8 cellular contexts compared by ENCODE assay signal in the genomic region with DNA sequence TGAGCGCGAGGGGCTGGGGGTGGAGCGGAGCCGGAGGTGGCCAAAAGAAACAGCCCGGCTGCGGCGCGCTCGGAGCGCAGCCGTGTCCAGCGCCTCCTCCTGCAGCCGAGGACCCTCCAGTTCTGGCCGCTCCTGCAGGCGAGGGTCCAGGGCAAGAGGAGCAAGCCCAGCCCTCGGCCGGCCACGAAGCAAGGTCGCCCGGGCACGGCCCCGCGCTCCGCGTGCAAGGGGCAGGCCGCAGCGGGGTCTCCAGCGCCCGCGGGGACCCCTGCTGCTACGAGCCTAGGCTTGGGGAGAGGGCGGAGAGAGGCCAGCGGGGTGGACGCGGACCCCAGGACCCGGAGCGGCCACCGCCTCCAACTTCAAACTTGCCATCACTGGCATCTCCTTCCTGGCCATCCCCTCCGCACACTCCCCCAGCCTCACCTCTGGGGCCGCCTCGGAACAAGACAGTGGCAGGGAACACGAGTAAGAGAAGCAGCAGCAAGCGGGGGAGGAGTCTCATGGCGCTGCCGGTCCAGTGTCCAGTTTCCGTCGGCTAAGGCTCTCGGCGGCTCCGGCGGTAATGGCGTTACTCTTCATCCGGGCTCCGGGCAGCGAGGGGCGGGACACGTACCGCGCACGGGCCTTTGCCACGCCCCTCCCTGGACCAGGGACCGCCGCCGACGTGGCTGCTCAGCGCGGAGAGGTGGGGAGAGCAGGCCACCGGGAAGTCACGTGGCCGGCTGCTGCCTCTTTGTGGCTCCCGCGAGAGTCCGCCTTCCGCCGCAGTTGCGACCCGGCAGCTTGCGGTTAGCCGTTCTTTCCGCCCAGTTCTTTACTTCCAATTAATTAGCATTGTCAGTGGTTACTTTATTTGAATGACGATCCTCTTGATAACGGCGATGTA. TPM values are rescaled to one million over a fixed set of nuclear protein-coding genes. Genes with fewer than 3 reads are reported as not detected.
DNase-seq lines count a peak whose midpoint lies in the region; ATAC-seq lines count a peak whose summit lies in the region.

A gene (minus strand): TSS at position 584 of the 889 bp plus-strand sequence. CDS start 79 bp downstream, at position 505.

- peak within 1 kb of the TSS in 1 of 2 experiments; percentile 12 for H2BK12ac ChIP-seq in mesenchymal stem cell (ENCODE audit: low read length in 2 of 2)

- H3K4me1 Mint-ChIP-seq in activated CD8-positive, alpha-beta memory T cell treated with anti-CD3 and anti-CD28 coated beads, Interleukin-2, amount 10 ng/mL, durations not matched to agents 7 days and 5 days, result peaks cover 42% of the 10 kb centered on the region

- H3K4me1 ChIP-seq in NT2/D1 (ENCODE audit: insufficient read depth, insufficient read length) (no peaks in the 10 kb centered on the region), endocrine pancreas (ENCODE audit: control insufficient read depth, insufficient read depth, low read length) (peaks cover 18% of the 10 kb centered on the region), mesenchymal stem cell (ENCODE audit: control insufficient read depth, insufficient read depth, low read depth, low read length) (peaks cover 2% of the 10 kb centered on the region)

- CTCF ChIA-PET in activated CD8-positive, alpha-beta memory T cell treated with anti-CD3 and anti-CD28 coated beads, Interleukin-2, amount 10 ng/mL, durations not matched to agents 7 days and 5 days (lab: Charles Lee), result interaction anchor here (0.9 kb wide), 1 partner anchor 10 kb away, joined by 3 read pairs; no protein-coding TSS in a partner anchor

- WGBS in mesenchymal stem cell, result under 1% methylated on average over 50 of the region's 83 CpGs

- H3K9me3 ChIP-seq in NT2/D1 (ENCODE audit: insufficient read depth, low read length) (no peaks in the 10 kb centered on the region), endocrine pancreas (ENCODE audit: control insufficient read depth, low read length) (no peaks in the 10 kb centered on the region), mesenchymal stem cell (ENCODE audit: control insufficient read depth, low read length) (no peaks in the 10 kb centered on the region)

- peaks cover 5% of the 10 kb centered on the region for H3K9me3 Mint-ChIP-seq in activated CD8-positive, alpha-beta memory T cell treated with anti-CD3 and anti-CD28 coated beads, Interleukin-2, amount 10 ng/mL, durations not matched to agents 7 days and 5 days (ENCODE audit: low read depth)

- peak within 1 kb of the TSS; percentile 46 for H2AFZ ChIP-seq in mesenchymal stem cell (ENCODE audit: low read depth, low read length)

- peak within 1 kb of the TSS; percentile 92 for H4K91ac ChIP-seq in mesenchymal stem cell (ENCODE audit: low read length)

- H3K27ac Mint-ChIP-seq in activated CD8-positive, alpha-beta memory T cell treated with anti-CD3 and anti-CD28 coated beads, Interleukin-2, amount 10 ng/mL, durations not matched to agents 7 days and 5 days, result peak within 1 kb of the TSS; percentile 91

- peak within 1 kb of the TSS; percentile 79 to 88 for H3K18ac ChIP-seq in mesenchymal stem cell (ENCODE audit: low read depth in 1 of 2, low read length in 2 of 2)

- H3K23ac ChIP-seq in mesenchymal stem cell (ENCODE audit: low read length in 2 of 2), result peak within 1 kb of the TSS in 1 of 2 experiments; percentile 91

- no peaks in the 10 kb centered on the region for H3K79me1 ChIP-seq in mesenchymal stem cell (replicated peaks; ENCODE audit: low read length, poor library complexity, severe bottlenecking)

- H3K4me2 ChIP-seq in mesenchymal stem cell (ENCODE audit: low read length, poor library complexity, severe bottlenecking), result peak within 1 kb of the TSS; percentile 49

- H4K8ac ChIP-seq in mesenchymal stem cell (ENCODE audit: low read length), result peak within 1 kb of the TSS; percentile 91

- peak within 1 kb of the TSS; percentile 75 for H2BK120ac ChIP-seq in mesenchymal stem cell (ENCODE audit: low read depth, low read length)

- peak within 1 kb of the TSS; percentile 24 for H2AK5ac ChIP-seq in mesenchymal stem cell (ENCODE audit: low read length, severe bottlenecking)

- peak within 1 kb of the TSS; percentile 81 for H2BK5ac ChIP-seq in mesenchymal stem cell (ENCODE audit: low read depth, low read length, poor library complexity, severe bottlenecking)

- ATAC-seq in GM21381 (IDR thresholded peaks at IDR 0.05; ENCODE audit: unreplicated experiment), result peak; percentile 94
- peak; percentile 99 for ATAC-seq in activated CD8-positive, alpha-beta memory T cell treated with anti-CD3 and anti-CD28 coated beads, Interleukin-2, amount 10 ng/mL, durations not matched to agents 7 days and 5 days

- H3K4me3 ChIP-seq in NT2/D1 (ENCODE audit: insufficient read length, low read depth) (peak within 1 kb of the TSS; percentile 82), endocrine pancreas (ENCODE audit: control insufficient read depth, insufficient read depth, low read length) (peak within 1 kb of the TSS; percentile 93), mesenchymal stem cell (ENCODE audit: insufficient read depth in 1 of 2, low read depth in 1 of 2, low read length in 2 of 2) (peak within 1 kb of the TSS; percentile 88 to 97)

- peaks cover 34% of the 10 kb centered on the region for H3K36me3 Mint-ChIP-seq in activated CD8-positive, alpha-beta memory T cell treated with anti-CD3 and anti-CD28 coated beads, Interleukin-2, amount 10 ng/mL, durations not matched to agents 7 days and 5 days

- H3K27ac ChIP-seq in mesenchymal stem cell (ENCODE audit: low read length, poor library complexity, severe bottlenecking), result peak within 1 kb of the TSS; percentile 87

- peak within 1 kb of the TSS; percentile 19 to 99 for H3K14ac ChIP-seq in mesenchymal stem cell (ENCODE audit: low read length in 2 of 2)

- H3K4me3 Mint-ChIP-seq in activated CD8-positive, alpha-beta memory T cell treated with anti-CD3 and anti-CD28 coated beads, Interleukin-2, amount 10 ng/mL, durations not matched to agents 7 days and 5 days, result peak within 1 kb of the TSS; percentile 90

- H2BK15ac ChIP-seq in mesenchymal stem cell (ENCODE audit: low read depth, poor library complexity, severe bottlenecking), result peak within 1 kb of the TSS; percentile 77

- no peaks in the 10 kb centered on the region for H3K27me3 Mint-ChIP-seq in activated CD8-positive, alpha-beta memory T cell treated with anti-CD3 and anti-CD28 coated beads, Interleukin-2, amount 10 ng/mL, durations not matched to agents 7 days and 5 days

- DNase-seq in COR-L47 (lab: John Stamatoyannopoulos, UW) (peak; percentile 98), HUDEP-2 (lab: John Stamatoyannopoulos, UW; ENCODE audit: unreplicated experiment in 76 of 76) (peak; percentile 59 to 99 (median 96)), NT2/D1 (ENCODE audit: low read depth, low spot score) (peak; percentile 92), mesenchymal stem cell (peak; percentile 98)
- DNase-seq in activated CD8-positive, alpha-beta memory T cell treated with anti-CD3 and anti-CD28 coated beads, Interleukin-2, amount 10 ng/mL, durations not matched to agents 7 days and 5 days, result peak; percentile 98
- peak; percentile 93 for DNase-seq in stimulated activated CD8-positive, alpha-beta memory T cell treated with anti-CD3 and anti-CD28 coated beads, Interleukin-12 subunit alpha, Interleukin-12 subunit beta, amount 100 ng/mL, for 4 hours (ENCODE audit: low read depth)

- H3K9ac ChIP-seq in NT2/D1 (ENCODE audit: insufficient read length, low read depth) (peak within 1 kb of the TSS; percentile 96), endocrine pancreas (ENCODE audit: control insufficient read depth, insufficient read depth, low read length) (peak within 1 kb of the TSS; percentile 93), mesenchymal stem cell (ENCODE audit: low read length) (peak within 1 kb of the TSS; percentile 99)

- no peaks in the 10 kb centered on the region for H3K27me3 ChIP-seq in NT2/D1 (ENCODE audit: insufficient read depth, insufficient read length)
- H3K27me3 ChIP-seq in endocrine pancreas (ENCODE audit: control insufficient read depth, insufficient read depth, low read length), result no peaks in the 10 kb centered on the region
- H3K27me3 ChIP-seq in mesenchymal stem cell (ENCODE audit: control insufficient read depth in 1 of 2, insufficient read depth in 1 of 2, low read length in 2 of 2), result no peaks in the 10 kb centered on the region

- H3K4ac ChIP-seq in mesenchymal stem cell (ENCODE audit: low read depth in 1 of 2, low read length in 2 of 2), result peak within 1 kb of the TSS; percentile 54 to 99

- peaks cover 26% of the 10 kb centered on the region for H3K36me3 ChIP-seq in NT2/D1 (ENCODE audit: insufficient read depth, insufficient read length, low read length)
- H3K36me3 ChIP-seq in endocrine pancreas (ENCODE audit: control insufficient read depth, insufficient read depth, low read length), result peaks cover 2% of the 10 kb centered on the region
- peaks cover 5 to 22% of the 10 kb centered on the region in 2 experiments for H3K36me3 ChIP-seq in mesenchymal stem cell (ENCODE audit: control insufficient read depth in 1 of 2, insufficient read depth in 2 of 2, low read depth in 1 of 2, low read length in 2 of 2)

RNA-seq across cellular contexts. Expression of the gene that starts here (rescaled TPM):
- total RNA-seq in activated CD8-positive, alpha-beta memory T cell treated with anti-CD3 and anti-CD28 coated beads, Interleukin-2, amount 10 ng/mL, durations not matched to agents 7 days and 5 days, result 100 to 1,000 TPM; 119 to 163 TPM
- polyA plus RNA-seq in mesenchymal stem cell (2013, experiment 1 of 2), result 178 TPM
- 181 TPM for polyA plus RNA-seq in mesenchymal stem cell (2013, experiment 2 of 2)

Comparison
In these comparisons a context has a peak if more than half of its experiments do, and no peak if none do; other contexts are left out.
1. Peak in every context shown above with its lines: DNase-seq, ATAC-seq, H3K4me3 ChIP-seq and H3K27ac ChIP-seq.